In genomic region chr22:19514831-19515565, GRCh38 we compare ENCODE assay signal across 13 cellular contexts. TPM values are rescaled to one million over a fixed set of nuclear protein-coding genes. Genes with fewer than 3 reads are reported as not detected.
DNase-seq lines count a peak whose midpoint lies in the region; ATAC-seq, FAIRE-seq and TF ChIP-seq lines count a peak whose summit lies in the region.
"Had no signal": no experiment of that assay in that cellular context is flagged by ENCODE, and none has a peak within 500 bp of the region (broad histone marks: within the 10 kb centered on the region; RNA-seq: fewer than 3 reads in every experiment).

No MANE protein-coding gene starts in this region.

- BruUV-seq in Calu3 (replicated peaks; lab: Mats Ljungman, UMichigan): no TSS peak

- H3K27me3 Mint-ChIP-seq in activated naive CD4-positive, alpha-beta T cell treated with anti-CD3 and anti-CD28 coated beads, Interleukin-2, amount 10 ng/mL, durations not matched to agents 7 days and 5 days: no peaks in the 10 kb centered on the region
- H3K27me3 Mint-ChIP-seq in activated naive CD4-positive, alpha-beta T cell treated with anti-CD3 and anti-CD28 coated beads for 36 hours (ENCODE audit: low read depth): no peaks in the 10 kb centered on the region
- no peaks in the 10 kb centered on the region for H3K27me3 Mint-ChIP-seq in Calu3 (ENCODE audit: unreplicated experiment)

- peak overlapping the region; percentile 80 for H3K27ac Mint-ChIP-seq in activated naive CD4-positive, alpha-beta T cell treated with anti-CD3 and anti-CD28 coated beads, Interleukin-2, amount 10 ng/mL, durations not matched to agents 7 days and 5 days
- H3K27ac Mint-ChIP-seq in activated naive CD4-positive, alpha-beta T cell treated with anti-CD3 and anti-CD28 coated beads for 36 hours: no peak overlapping the region
- no peak overlapping the region for H3K27ac Mint-ChIP-seq in Calu3 (ENCODE audit: unreplicated experiment)
- H3K27ac Mint-ChIP-seq: activated T-cell treated with anti-CD3 and anti-CD28 coated beads, Interleukin-2, amount 50 U/mL, for 72 hours had no signal

- intact Hi-C loops in activated naive CD4-positive, alpha-beta T cell treated with anti-CD3 and anti-CD28 coated beads for 36 hours (cut with micrococcal nuclease): no loop called here
- intact Hi-C loops in Calu3 (cut with micrococcal nuclease; ENCODE audit: unreplicated experiment): no loop called here

- DNase-seq in activated naive CD4-positive, alpha-beta T cell treated with anti-CD3 and anti-CD28 coated beads, Interleukin-2, amount 10 ng/mL, durations not matched to agents 7 days and 5 days: no peak
- no peak for DNase-seq in activated naive CD4-positive, alpha-beta T cell treated with anti-CD3 and anti-CD28 coated beads for 36 hours
- DNase-seq in NCI-H69 (lab: John Stamatoyannopoulos, UW) (peak; percentile 99), urothelium cell line (ENCODE audit: low spot score) (peak; percentile 3), NCI-H1930 (lab: John Stamatoyannopoulos, UW) (no peak), Calu3 (no peak)
- no peak for DNase-seq in stimulated activated CD4-positive, alpha-beta T cell treated with anti-CD3 and anti-CD28 coated beads, Interleukin-4, amount 100 ng/mL, for 1 hour
- DNase-seq: ACHN; activated T-cell treated with anti-CD3 and anti-CD28 coated beads, Interleukin-2, amount 50 U/mL, for 72 hours; DND-41; effector CD8-positive, alpha-beta T cell had no signal

- CTCF ChIA-PET in activated naive CD4-positive, alpha-beta T cell treated with anti-CD3 and anti-CD28 coated beads, Interleukin-2, amount 10 ng/mL, durations not matched to agents 7 days and 5 days (lab: Charles Lee): interaction anchor here (0.7 kb wide), 1 partner anchor 19 kb away, joined by 3 read pairs; no protein-coding TSS in a partner anchor
- CTCF ChIA-PET in activated naive CD4-positive, alpha-beta T cell treated with anti-CD3 and anti-CD28 coated beads for 36 hours (lab: Charles Lee): interaction anchor here (1.0 kb wide), 1 partner anchor 34 kb away, joined by 4 read pairs; no protein-coding TSS in a partner anchor
- CTCF ChIA-PET in Calu3 (lab: Charles Lee): no interaction called here

- H3K4me1 Mint-ChIP-seq in activated naive CD4-positive, alpha-beta T cell treated with anti-CD3 and anti-CD28 coated beads, Interleukin-2, amount 10 ng/mL, durations not matched to agents 7 days and 5 days: peaks cover 7% of the 10 kb centered on the region
- no peaks in the 10 kb centered on the region for H3K4me1 Mint-ChIP-seq in activated naive CD4-positive, alpha-beta T cell treated with anti-CD3 and anti-CD28 coated beads for 36 hours (ENCODE audit: low read depth)
- no peaks in the 10 kb centered on the region for H3K4me1 Mint-ChIP-seq in Calu3 (ENCODE audit: low read depth, unreplicated experiment)

- TF ChIP-seq CTCF in Calu3 (IDR thresholded peaks at IDR 0.05; ENCODE audit: unreplicated experiment): no peak

- no peak overlapping the region for H3K4me3 Mint-ChIP-seq in activated naive CD4-positive, alpha-beta T cell treated with anti-CD3 and anti-CD28 coated beads, Interleukin-2, amount 10 ng/mL, durations not matched to agents 7 days and 5 days
- H3K4me3 Mint-ChIP-seq in activated naive CD4-positive, alpha-beta T cell treated with anti-CD3 and anti-CD28 coated beads for 36 hours: no peak overlapping the region
- H3K4me3 Mint-ChIP-seq in Calu3 (ENCODE audit: low read depth, unreplicated experiment): no peak overlapping the region
- H3K4me3 Mint-ChIP-seq: activated T-cell treated with anti-CD3 and anti-CD28 coated beads, Interleukin-2, amount 50 U/mL, for 72 hours had no signal

- H3K9me3 Mint-ChIP-seq in activated naive CD4-positive, alpha-beta T cell treated with anti-CD3 and anti-CD28 coated beads, Interleukin-2, amount 10 ng/mL, durations not matched to agents 7 days and 5 days: no peaks in the 10 kb centered on the region
- H3K9me3 Mint-ChIP-seq in activated naive CD4-positive, alpha-beta T cell treated with anti-CD3 and anti-CD28 coated beads for 36 hours: peaks cover 10% of the 10 kb centered on the region
- no peaks in the 10 kb centered on the region for H3K9me3 Mint-ChIP-seq in Calu3 (ENCODE audit: low read depth, unreplicated experiment)

- peak; percentile 22 for ATAC-seq in esophagus mucosa
- ATAC-seq: activated T-cell treated with anti-CD3 and anti-CD28 coated beads, Interleukin-2, amount 50 U/mL, for 72 hours had no signal

- H3K36me3 Mint-ChIP-seq in activated naive CD4-positive, alpha-beta T cell treated with anti-CD3 and anti-CD28 coated beads, Interleukin-2, amount 10 ng/mL, durations not matched to agents 7 days and 5 days: peaks cover 51% of the 10 kb centered on the region
- H3K36me3 Mint-ChIP-seq in activated naive CD4-positive, alpha-beta T cell treated with anti-CD3 and anti-CD28 coated beads for 36 hours (ENCODE audit: low read depth): peaks cover 75% of the 10 kb centered on the region
- peaks cover 21% of the 10 kb centered on the region for H3K36me3 Mint-ChIP-seq in Calu3 (ENCODE audit: insufficient read depth, unreplicated experiment)

- FAIRE-seq in urothelium cell line (lab: Jason Lieb, UNC): no peak

RNA-seq across cellular contexts. Expression of gene CLDN5, which starts 9.2 kb away (rescaled TPM):
- under 1 TPM in 1 of 2 experiments, not detected in 1; 0.21 TPM for total RNA-seq in activated naive CD4-positive, alpha-beta T cell treated with anti-CD3 and anti-CD28 coated beads for 36 hours
- 10.4 TPM for total RNA-seq in esophagus mucosa
- not detected in 2 replicates for total RNA-seq in Calu3 (2022)
- total RNA-seq: H4 had no signal

RNA-seq across cellular contexts. Expression of gene CDC45, which starts 35.3 kb away (rescaled TPM):
- total RNA-seq in activated naive CD4-positive, alpha-beta T cell treated with anti-CD3 and anti-CD28 coated beads for 36 hours: 10 to 100 TPM; 86.3 to 91.7 TPM
- total RNA-seq in esophagus mucosa (10.0 TPM), Calu3 (2022) (45.0 and 52.8 TPM in 2 replicates)

RNA-seq across cellular contexts. Expression of gene UFD1, which starts 36.0 kb away (rescaled TPM):
- total RNA-seq in activated naive CD4-positive, alpha-beta T cell treated with anti-CD3 and anti-CD28 coated beads for 36 hours: 10 to 100 TPM; 75.1 to 83.3 TPM
- total RNA-seq in esophagus mucosa (57.9 TPM), Calu3 (2022) (87.8 and 95.7 TPM in 2 replicates)

Comparison
In these comparisons a context has a peak if more than half of its experiments do, and no peak if none do; other contexts are left out.
1. DNase-seq: peak in NCI-H69 (single experiment) and urothelium cell line (single experiment); none in activated naive CD4-positive, alpha-beta T cell treated with anti-CD3 and anti-CD28 coated beads, Interleukin-2, amount 10 ng/mL, durations not matched to agents 7 days and 5 days (single experiment), activated naive CD4-positive, alpha-beta T cell treated with anti-CD3 and anti-CD28 coated beads for 36 hours (single experiment), NCI-H1930 (0 of 2), stimulated activated CD4-positive, alpha-beta T cell treated with anti-CD3 and anti-CD28 coated beads, Interleukin-4, amount 100 ng/mL, for 1 hour (single experiment) and Calu3 (single experiment).